8 cellular contexts compared by ENCODE assay signal in genomic region chr19:49746206-49746958, GRCh38. TPM values are rescaled to one million over a fixed set of nuclear protein-coding genes. Genes with fewer than 3 reads are reported as not detected.
DNase-seq lines count a peak whose midpoint lies in the region; ATAC-seq and TF ChIP-seq lines count a peak whose summit lies in the region.

No MANE protein-coding gene starts in this region.

- no peaks in the 10 kb centered on the region for H3K4me1 ChIP-seq in CD8-positive, alpha-beta T cell (ENCODE audit: insufficient read depth, low read length)
- no peaks in the 10 kb centered on the region for H3K4me1 ChIP-seq in Panc1 (ENCODE audit: control insufficient read depth, insufficient read depth, low read length)

- no peak overlapping the region for H3K27ac ChIP-seq in CD8-positive, alpha-beta T cell (ENCODE audit: low read depth, low read length)
- H3K27ac ChIP-seq in Panc1 (ENCODE audit: low read length), result no peak overlapping the region

- H3K36me3 Mint-ChIP-seq in CD8-positive, alpha-beta T cell, result no peaks in the 10 kb centered on the region
- no peaks in the 10 kb centered on the region for H3K36me3 Mint-ChIP-seq in activated naive CD4-positive, alpha-beta T cell treated with anti-CD3 and anti-CD28 coated beads, Interleukin-2, amount 50 U/mL, for 24 hours

- DNase-seq in CD8-positive, alpha-beta T cell, result peak in 5 of 7 experiments; percentile 6 to 66 (median 32)
- DNase-seq in Panc1 (ENCODE audit: low read depth, low spot score) (no peak), islet precursor cell (peak; percentile 62), GM19240 (ENCODE audit: insufficient read length, low spot score) (no peak)
- DNase-seq in stimulated activated CD8-positive, alpha-beta memory T cell treated with anti-CD3 and anti-CD28 coated beads, Interleukin-7, amount 100 ng/mL, for 4 hours (ENCODE audit: low read depth in 2 of 2), result peak; percentile 14 to 27

- no peak overlapping the region for H3K4me3 Mint-ChIP-seq in CD8-positive, alpha-beta T cell
- H3K4me3 Mint-ChIP-seq in activated naive CD4-positive, alpha-beta T cell treated with anti-CD3 and anti-CD28 coated beads, Interleukin-2, amount 50 U/mL, for 24 hours, result peak overlapping the region; percentile 15

- no peaks in the 10 kb centered on the region for H3K27me3 Mint-ChIP-seq in CD8-positive, alpha-beta T cell (ENCODE audit: low read depth)
- H3K27me3 Mint-ChIP-seq in activated naive CD4-positive, alpha-beta T cell treated with anti-CD3 and anti-CD28 coated beads, Interleukin-2, amount 50 U/mL, for 24 hours, result no peaks in the 10 kb centered on the region

- H3K4me1 Mint-ChIP-seq in CD8-positive, alpha-beta T cell (ENCODE audit: low read depth), result peaks cover 2% of the 10 kb centered on the region
- no peaks in the 10 kb centered on the region for H3K4me1 Mint-ChIP-seq in activated naive CD4-positive, alpha-beta T cell treated with anti-CD3 and anti-CD28 coated beads, Interleukin-2, amount 50 U/mL, for 24 hours

- CTCF ChIA-PET in CD8-positive, alpha-beta T cell (lab: Charles Lee), result interaction anchor here (1.3 kb wide), 1 partner anchor 29 kb away, joined by 3 read pairs; no protein-coding TSS in a partner anchor
- CTCF ChIA-PET in Panc1 (lab: Charles Lee), result no interaction called here

- no peaks in the 10 kb centered on the region for H3K27me3 ChIP-seq in CD8-positive, alpha-beta T cell (ENCODE audit: insufficient read depth, low read length)
- H3K27me3 ChIP-seq in Panc1 (ENCODE audit: control insufficient read depth, insufficient read depth, low read length), result no peaks in the 10 kb centered on the region

- H3K9me3 ChIP-seq in CD8-positive, alpha-beta T cell (ENCODE audit: low read length), result no peaks in the 10 kb centered on the region
- no peaks in the 10 kb centered on the region for H3K9me3 ChIP-seq in Panc1 (ENCODE audit: control insufficient read depth, insufficient read depth, low read depth, low read length)

- H3K4me3 ChIP-seq in CD8-positive, alpha-beta T cell (ENCODE audit: low read depth, low read length), result no peak overlapping the region
- H3K4me3 ChIP-seq in Panc1 (ENCODE audit: low read depth in 2 of 2, low read length in 2 of 2), result no peak overlapping the region

- H3K9me3 Mint-ChIP-seq in CD8-positive, alpha-beta T cell, result no peaks in the 10 kb centered on the region
- H3K9me3 Mint-ChIP-seq in activated naive CD4-positive, alpha-beta T cell treated with anti-CD3 and anti-CD28 coated beads, Interleukin-2, amount 50 U/mL, for 24 hours, result no peaks in the 10 kb centered on the region

- ATAC-seq in CD8-positive, alpha-beta T cell, result peak; percentile 94
- ATAC-seq in Panc1 (peak; percentile 69), HG02610 (IDR thresholded peaks at IDR 0.05; ENCODE audit: unreplicated experiment) (no peak), GM18861 (IDR thresholded peaks at IDR 0.05; ENCODE audit: unreplicated experiment) (no peak)

- no peak for TF ChIP-seq CTCF in CD8-positive, alpha-beta T cell (IDR thresholded peaks at IDR 0.05)
- no peak for TF ChIP-seq CTCF in Panc1 (IDR thresholded peaks at IDR 0.05)

- no TSS peak for BruUV-seq in Panc1 (replicated peaks; lab: Mats Ljungman, UMichigan)

- no peak overlapping the region for H3K27ac Mint-ChIP-seq in CD8-positive, alpha-beta T cell
- H3K27ac Mint-ChIP-seq in activated naive CD4-positive, alpha-beta T cell treated with anti-CD3 and anti-CD28 coated beads, Interleukin-2, amount 50 U/mL, for 24 hours, result no peak overlapping the region

- H3K36me3 ChIP-seq in CD8-positive, alpha-beta T cell (ENCODE audit: insufficient read depth, low read length), result no peaks in the 10 kb centered on the region
- no peaks in the 10 kb centered on the region for H3K36me3 ChIP-seq in Panc1 (ENCODE audit: control insufficient read depth, insufficient read depth, low read length)

- intact Hi-C loops in CD8-positive, alpha-beta T cell (cut with DNase I, micrococcal nuclease), result no loop called here
- intact Hi-C loops in Panc1 (cut with micrococcal nuclease; ENCODE audit: unreplicated experiment), result no loop called here

- POLR2A ChIA-PET in CD8-positive, alpha-beta T cell (lab: Charles Lee), result no interaction called here
- POLR2A ChIA-PET in Panc1 (lab: Charles Lee), result no interaction called here

- in situ Hi-C loops in Panc1 (cut with HindIII; ENCODE audit: low pct_unique_long_range_greater_than_20kb, low sequenced_read_pairs), result no loop called here

RNA-seq across cellular contexts. Expression of gene TSKS, which starts 16.7 kb away (rescaled TPM):
- under 1 TPM; 0.28 to 0.98 TPM for total RNA-seq in CD8-positive, alpha-beta T cell
- not detected for total RNA-seq in Panc1 (2021; ENCODE audit: unreplicated experiment)
- polyA plus RNA-seq in Panc1 (2012; ENCODE audit: insufficient read length), result not detected

RNA-seq across cellular contexts. Expression of gene AP2A1, which starts 20.4 kb away (rescaled TPM):
- total RNA-seq in CD8-positive, alpha-beta T cell, result 10 to 100 TPM; 26.9 to 30.2 TPM
- total RNA-seq in Panc1 (2021; ENCODE audit: unreplicated experiment), result 72.1 TPM
- 83.8 TPM for polyA plus RNA-seq in Panc1 (2012; ENCODE audit: insufficient read length)

RNA-seq across cellular contexts. Expression of gene CPT1C, which starts 55.5 kb away (rescaled TPM):
- under 1 TPM in 1 of 2 experiments, not detected in 1; 0.65 TPM for total RNA-seq in CD8-positive, alpha-beta T cell
- 0.23 TPM for total RNA-seq in Panc1 (2021; ENCODE audit: unreplicated experiment)
- 2.0 TPM for polyA plus RNA-seq in Panc1 (2012; ENCODE audit: insufficient read length)

RNA-seq across cellular contexts. Expression of gene ADM5, which starts 57.0 kb away (rescaled TPM):
- 1 to 10 TPM; 1.2 to 2.5 TPM for total RNA-seq in CD8-positive, alpha-beta T cell
- total RNA-seq in Panc1 (2021; ENCODE audit: unreplicated experiment), result 4.7 TPM
- polyA plus RNA-seq in Panc1 (2012; ENCODE audit: insufficient read length), result 2.9 TPM

Comparison
In these comparisons a context has a peak if more than half of its experiments do, and no peak if none do; other contexts are left out.
1. ATAC-seq: peak in CD8-positive, alpha-beta T cell (single experiment) and Panc1 (single experiment); none in HG02610 (single experiment) and GM18861 (single experiment).
2. DNase-seq: peak in CD8-positive, alpha-beta T cell (5 of 7), islet precursor cell (single experiment) and stimulated activated CD8-positive, alpha-beta memory T cell treated with anti-CD3 and anti-CD28 coated beads, Interleukin-7, amount 100 ng/mL, for 4 hours (2 of 2); none in Panc1 (single experiment) and GM19240 (single experiment).